8 cellular contexts compared by ENCODE assay signal in the genomic region with DNA sequence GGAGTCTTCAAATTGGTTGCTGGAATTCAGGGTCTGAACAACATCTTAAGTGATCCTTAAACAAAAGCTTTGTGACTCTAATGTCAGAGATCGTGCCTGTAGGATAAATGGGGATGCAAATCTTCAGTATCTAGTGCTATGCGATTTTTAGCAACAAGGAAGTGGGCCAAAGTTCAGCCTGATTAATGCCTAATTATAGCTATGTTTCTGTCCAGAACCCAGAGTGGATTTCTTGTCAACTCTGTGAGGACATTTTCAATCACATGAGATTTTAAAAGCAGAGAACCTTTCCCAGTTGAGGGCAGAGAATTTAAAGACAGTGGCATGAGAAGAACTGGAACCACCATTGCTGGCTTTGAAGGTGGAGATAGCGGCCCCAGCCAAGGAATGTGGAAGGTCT.
"Had no signal": no experiment of that assay in that cellular context is flagged by ENCODE, and none has a peak within 500 bp of the region (broad histone marks: within the 10 kb centered on the region; RNA-seq: fewer than 3 reads in every experiment).

No MANE protein-coding gene starts in this region.

- H3K27ac Mint-ChIP-seq: HFFc6 had no signal

- H2AFZ ChIP-seq: GM23248 had no signal

- H3K36me3 ChIP-seq: HAP-1 had no signal

- H3K4me3 ChIP-seq: GM23248, HAP-1, K562 had no signal

- DNase-seq: GM23248, GOT3, H7, HFFc6, IMR-90 had no signal

- H3K27ac ChIP-seq: GM23248 had no signal

- H3K9ac ChIP-seq: GM23248 had no signal

- H3K4me3 Mint-ChIP-seq: HFFc6 had no signal

- H3K9me3 ChIP-seq: HAP-1 had no signal

- H3K4me1 ChIP-seq: HAP-1 had no signal

- ATAC-seq: HCT116, K562 had no signal
